1 cellular context compared by ENCODE assay signal in the genomic region with DNA sequence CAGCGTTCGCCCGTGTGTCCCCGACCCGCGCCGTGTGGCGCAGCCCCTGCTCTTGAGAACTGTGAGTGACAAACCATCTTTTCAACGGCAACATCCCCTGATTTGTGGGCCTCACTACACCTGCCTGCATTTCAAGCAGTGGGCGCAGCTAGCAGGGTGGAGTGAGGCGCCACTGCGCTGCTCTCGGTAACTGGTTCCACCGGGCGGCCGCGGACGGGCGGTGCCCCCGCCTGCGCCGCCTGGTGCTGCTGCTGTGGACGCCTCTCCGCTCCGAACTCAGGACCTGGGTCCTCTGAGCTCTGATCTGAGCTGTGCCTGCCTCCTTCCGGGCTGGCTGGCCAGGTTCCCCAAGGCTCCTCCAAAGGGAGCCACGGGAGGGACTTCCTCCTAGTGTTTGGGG.
TF ChIP-seq lines count a peak whose summit lies in the region.

No MANE protein-coding gene starts in this region.

TF ChIP-seq in H1, 55 proteins besides CTCF, POLR2A, EP300 and RAD21 (continued from another document):
- TF ChIP-seq BACH1 (IDR thresholded peaks at IDR 0.05; ENCODE audit: low read length) (no peak), CTBP2 (IDR thresholded peaks at IDR 0.05; ENCODE audit: borderline replicate concordance, insufficient read depth, insufficient read length, low read length) (no peak), KDM5A (IDR thresholded peaks at IDR 0.05; ENCODE audit: low read length) (no peak), ASH2L (IDR thresholded peaks at IDR 0.05; ENCODE audit: low read length) (no peak), SUZ12 (IDR thresholded peaks at IDR 0.05; ENCODE audit: low read length) (0 out of 2 replicates have a peak, but pooled peaks have one; percentile 15), JUND (IDR thresholded peaks at IDR 0.05; ENCODE audit: low read length) (no peak), JUN (IDR thresholded peaks at IDR 0.05; ENCODE audit: low read depth, low read length) (no peak), KDM4A (IDR thresholded peaks at IDR 0.05; ENCODE audit: low read depth, low read length, severe bottlenecking) (peak; percentile 41), SP4 (IDR thresholded peaks at IDR 0.05; ENCODE audit: low read length) (no peak), POLR2AphosphoS5 (IDR thresholded peaks at IDR 0.05; ENCODE audit: low read depth, low read length) (no peak), SRF (IDR thresholded peaks at IDR 0.05; ENCODE audit: low read depth, low read length) (no peak), SIN3A (conservative IDR thresholded peaks at IDR 0.05 in 1 of 2, IDR thresholded peaks at IDR 0.05 in 1 of 2; ENCODE audit: low read depth in 1 of 2, low read length in 2 of 2) (no peak), GTF2F1 (IDR thresholded peaks at IDR 0.05; ENCODE audit: borderline replicate concordance, low read depth, low read length) (no peak), NRF1 (IDR thresholded peaks at IDR 0.05; ENCODE audit: low read depth, low read length) (no peak), ZNF274 (IDR thresholded peaks at IDR 0.05; ENCODE audit: borderline replicate concordance, extremely low read depth, low read length) (no peak), TBP (IDR thresholded peaks at IDR 0.05; ENCODE audit: low read depth, low read length) (0 out of 2 replicates have a peak, but pooled peaks have one; percentile 41), CBX8 (IDR thresholded peaks at IDR 0.05; ENCODE audit: borderline replicate concordance, low read depth, low read length) (no peak), RFX5 (IDR thresholded peaks at IDR 0.05; ENCODE audit: borderline replicate concordance, low read depth, low read length) (no peak), FOSL1 (IDR thresholded peaks at IDR 0.05; ENCODE audit: insufficient read depth, low read depth, low read length) (no peak), SP2 (IDR thresholded peaks at IDR 0.05; ENCODE audit: low read length) (no peak), POU5F1 (IDR thresholded peaks at IDR 0.05; ENCODE audit: low read depth, low read length) (no peak), EZH2 (IDR thresholded peaks at IDR 0.05; ENCODE audit: low read depth, low read length, severe bottlenecking) (peak; percentile 36), SP1 (IDR thresholded peaks at IDR 0.05; ENCODE audit: low read depth, low read length) (no peak)
- TF ChIP-seq, protein P1, sequence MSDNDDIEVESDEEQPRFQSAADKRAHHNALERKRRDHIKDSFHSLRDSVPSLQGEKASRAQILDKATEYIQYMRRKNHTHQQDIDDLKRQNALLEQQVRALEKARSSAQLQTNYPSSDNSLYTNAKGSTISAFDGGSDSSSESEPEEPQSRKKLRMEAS (IDR thresholded peaks at IDR 0.05), result peak; percentile 27; the same call in 1 of the 2 replicates
- TF ChIP-seq, protein P2, sequence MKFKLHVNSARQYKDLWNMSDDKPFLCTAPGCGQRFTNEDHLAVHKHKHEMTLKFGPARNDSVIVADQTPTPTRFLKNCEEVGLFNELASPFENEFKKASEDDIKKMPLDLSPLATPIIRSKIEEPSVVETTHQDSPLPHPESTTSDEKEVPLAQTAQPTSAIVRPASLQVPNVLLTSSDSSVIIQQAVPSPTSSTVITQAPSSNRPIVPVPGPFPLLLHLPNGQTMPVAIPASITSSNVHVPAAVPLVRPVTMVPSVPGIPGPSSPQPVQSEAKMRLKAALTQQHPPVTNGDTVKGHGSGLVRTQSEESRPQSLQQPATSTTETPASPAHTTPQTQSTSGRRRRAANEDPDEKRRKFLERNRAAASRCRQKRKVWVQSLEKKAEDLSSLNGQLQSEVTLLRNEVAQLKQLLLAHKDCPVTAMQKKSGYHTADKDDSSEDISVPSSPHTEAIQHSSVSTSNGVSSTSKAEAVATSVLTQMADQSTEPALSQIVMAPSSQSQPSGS (IDR thresholded peaks at IDR 0.05; ENCODE audit: low read length), result no peak
- TF ChIP-seq, protein P3, sequence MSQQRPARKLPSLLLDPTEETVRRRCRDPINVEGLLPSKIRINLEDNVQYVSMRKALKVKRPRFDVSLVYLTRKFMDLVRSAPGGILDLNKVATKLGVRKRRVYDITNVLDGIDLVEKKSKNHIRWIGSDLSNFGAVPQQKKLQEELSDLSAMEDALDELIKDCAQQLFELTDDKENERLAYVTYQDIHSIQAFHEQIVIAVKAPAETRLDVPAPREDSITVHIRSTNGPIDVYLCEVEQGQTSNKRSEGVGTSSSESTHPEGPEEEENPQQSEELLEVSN (IDR thresholded peaks at IDR 0.05), result no peak
- TF ChIP-seq, protein P4, sequence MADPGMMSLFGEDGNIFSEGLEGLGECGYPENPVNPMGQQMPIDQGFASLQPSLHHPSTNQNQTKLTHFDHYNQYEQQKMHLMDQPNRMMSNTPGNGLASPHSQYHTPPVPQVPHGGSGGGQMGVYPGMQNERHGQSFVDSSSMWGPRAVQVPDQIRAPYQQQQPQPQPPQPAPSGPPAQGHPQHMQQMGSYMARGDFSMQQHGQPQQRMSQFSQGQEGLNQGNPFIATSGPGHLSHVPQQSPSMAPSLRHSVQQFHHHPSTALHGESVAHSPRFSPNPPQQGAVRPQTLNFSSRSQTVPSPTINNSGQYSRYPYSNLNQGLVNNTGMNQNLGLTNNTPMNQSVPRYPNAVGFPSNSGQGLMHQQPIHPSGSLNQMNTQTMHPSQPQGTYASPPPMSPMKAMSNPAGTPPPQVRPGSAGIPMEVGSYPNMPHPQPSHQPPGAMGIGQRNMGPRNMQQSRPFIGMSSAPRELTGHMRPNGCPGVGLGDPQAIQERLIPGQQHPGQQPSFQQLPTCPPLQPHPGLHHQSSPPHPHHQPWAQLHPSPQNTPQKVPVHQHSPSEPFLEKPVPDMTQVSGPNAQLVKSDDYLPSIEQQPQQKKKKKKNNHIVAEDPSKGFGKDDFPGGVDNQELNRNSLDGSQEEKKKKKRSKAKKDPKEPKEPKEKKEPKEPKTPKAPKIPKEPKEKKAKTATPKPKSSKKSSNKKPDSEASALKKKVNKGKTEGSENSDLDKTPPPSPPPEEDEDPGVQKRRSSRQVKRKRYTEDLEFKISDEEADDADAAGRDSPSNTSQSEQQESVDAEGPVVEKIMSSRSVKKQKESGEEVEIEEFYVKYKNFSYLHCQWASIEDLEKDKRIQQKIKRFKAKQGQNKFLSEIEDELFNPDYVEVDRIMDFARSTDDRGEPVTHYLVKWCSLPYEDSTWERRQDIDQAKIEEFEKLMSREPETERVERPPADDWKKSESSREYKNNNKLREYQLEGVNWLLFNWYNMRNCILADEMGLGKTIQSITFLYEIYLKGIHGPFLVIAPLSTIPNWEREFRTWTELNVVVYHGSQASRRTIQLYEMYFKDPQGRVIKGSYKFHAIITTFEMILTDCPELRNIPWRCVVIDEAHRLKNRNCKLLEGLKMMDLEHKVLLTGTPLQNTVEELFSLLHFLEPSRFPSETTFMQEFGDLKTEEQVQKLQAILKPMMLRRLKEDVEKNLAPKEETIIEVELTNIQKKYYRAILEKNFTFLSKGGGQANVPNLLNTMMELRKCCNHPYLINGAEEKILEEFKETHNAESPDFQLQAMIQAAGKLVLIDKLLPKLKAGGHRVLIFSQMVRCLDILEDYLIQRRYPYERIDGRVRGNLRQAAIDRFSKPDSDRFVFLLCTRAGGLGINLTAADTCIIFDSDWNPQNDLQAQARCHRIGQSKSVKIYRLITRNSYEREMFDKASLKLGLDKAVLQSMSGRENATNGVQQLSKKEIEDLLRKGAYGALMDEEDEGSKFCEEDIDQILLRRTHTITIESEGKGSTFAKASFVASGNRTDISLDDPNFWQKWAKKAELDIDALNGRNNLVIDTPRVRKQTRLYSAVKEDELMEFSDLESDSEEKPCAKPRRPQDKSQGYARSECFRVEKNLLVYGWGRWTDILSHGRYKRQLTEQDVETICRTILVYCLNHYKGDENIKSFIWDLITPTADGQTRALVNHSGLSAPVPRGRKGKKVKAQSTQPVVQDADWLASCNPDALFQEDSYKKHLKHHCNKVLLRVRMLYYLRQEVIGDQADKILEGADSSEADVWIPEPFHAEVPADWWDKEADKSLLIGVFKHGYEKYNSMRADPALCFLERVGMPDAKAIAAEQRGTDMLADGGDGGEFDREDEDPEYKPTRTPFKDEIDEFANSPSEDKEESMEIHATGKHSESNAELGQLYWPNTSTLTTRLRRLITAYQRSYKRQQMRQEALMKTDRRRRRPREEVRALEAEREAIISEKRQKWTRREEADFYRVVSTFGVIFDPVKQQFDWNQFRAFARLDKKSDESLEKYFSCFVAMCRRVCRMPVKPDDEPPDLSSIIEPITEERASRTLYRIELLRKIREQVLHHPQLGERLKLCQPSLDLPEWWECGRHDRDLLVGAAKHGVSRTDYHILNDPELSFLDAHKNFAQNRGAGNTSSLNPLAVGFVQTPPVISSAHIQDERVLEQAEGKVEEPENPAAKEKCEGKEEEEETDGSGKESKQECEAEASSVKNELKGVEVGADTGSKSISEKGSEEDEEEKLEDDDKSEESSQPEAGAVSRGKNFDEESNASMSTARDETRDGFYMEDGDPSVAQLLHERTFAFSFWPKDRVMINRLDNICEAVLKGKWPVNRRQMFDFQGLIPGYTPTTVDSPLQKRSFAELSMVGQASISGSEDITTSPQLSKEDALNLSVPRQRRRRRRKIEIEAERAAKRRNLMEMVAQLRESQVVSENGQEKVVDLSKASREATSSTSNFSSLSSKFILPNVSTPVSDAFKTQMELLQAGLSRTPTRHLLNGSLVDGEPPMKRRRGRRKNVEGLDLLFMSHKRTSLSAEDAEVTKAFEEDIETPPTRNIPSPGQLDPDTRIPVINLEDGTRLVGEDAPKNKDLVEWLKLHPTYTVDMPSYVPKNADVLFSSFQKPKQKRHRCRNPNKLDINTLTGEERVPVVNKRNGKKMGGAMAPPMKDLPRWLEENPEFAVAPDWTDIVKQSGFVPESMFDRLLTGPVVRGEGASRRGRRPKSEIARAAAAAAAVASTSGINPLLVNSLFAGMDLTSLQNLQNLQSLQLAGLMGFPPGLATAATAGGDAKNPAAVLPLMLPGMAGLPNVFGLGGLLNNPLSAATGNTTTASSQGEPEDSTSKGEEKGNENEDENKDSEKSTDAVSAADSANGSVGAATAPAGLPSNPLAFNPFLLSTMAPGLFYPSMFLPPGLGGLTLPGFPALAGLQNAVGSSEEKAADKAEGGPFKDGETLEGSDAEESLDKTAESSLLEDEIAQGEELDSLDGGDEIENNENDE (IDR thresholded peaks at IDR 0.05; ENCODE audit: insufficient replicate concordance, low read length), result no peak
- TF ChIP-seq, protein P5, sequence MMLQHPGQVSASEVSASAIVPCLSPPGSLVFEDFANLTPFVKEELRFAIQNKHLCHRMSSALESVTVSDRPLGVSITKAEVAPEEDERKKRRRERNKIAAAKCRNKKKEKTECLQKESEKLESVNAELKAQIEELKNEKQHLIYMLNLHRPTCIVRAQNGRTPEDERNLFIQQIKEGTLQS (IDR thresholded peaks at IDR 0.05; ENCODE audit: insufficient read depth, low read depth, low read length), result no peak
- TF ChIP-seq, protein P6, sequence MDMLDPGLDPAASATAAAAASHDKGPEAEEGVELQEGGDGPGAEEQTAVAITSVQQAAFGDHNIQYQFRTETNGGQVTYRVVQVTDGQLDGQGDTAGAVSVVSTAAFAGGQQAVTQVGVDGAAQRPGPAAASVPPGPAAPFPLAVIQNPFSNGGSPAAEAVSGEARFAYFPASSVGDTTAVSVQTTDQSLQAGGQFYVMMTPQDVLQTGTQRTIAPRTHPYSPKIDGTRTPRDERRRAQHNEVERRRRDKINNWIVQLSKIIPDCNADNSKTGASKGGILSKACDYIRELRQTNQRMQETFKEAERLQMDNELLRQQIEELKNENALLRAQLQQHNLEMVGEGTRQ (IDR thresholded peaks at IDR 0.05; ENCODE audit: low read length), result no peak
